In the genomic region with DNA sequence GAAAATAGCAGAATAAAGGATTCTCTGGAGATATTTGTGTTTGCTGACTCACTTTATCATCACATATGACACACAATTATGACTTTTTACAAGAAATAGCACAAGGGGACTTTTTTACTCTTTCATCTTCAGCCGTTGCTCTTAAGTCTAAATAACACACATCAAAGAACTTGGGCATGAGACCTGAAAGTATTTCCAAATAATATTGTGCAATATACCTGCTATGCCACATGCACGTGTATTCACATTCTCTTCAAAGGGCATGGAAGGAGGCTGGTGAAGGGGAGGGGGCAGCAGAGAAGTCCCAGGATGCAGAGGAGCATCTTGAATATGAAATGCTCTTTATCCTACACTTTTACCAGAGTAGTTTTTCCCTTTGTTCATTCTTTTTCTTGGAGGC, we compare ENCODE assay signal across 38 cellular contexts. TPM values are rescaled to one million over a fixed set of nuclear protein-coding genes. Genes with fewer than 3 reads are reported as not detected.
"Had no signal": no experiment of that assay in that cellular context is flagged by ENCODE, and none has a peak within 500 bp of the region (broad histone marks: within the 10 kb centered on the region; RNA-seq: fewer than 3 reads in every experiment).

No MANE protein-coding gene starts in this region.

- DNase-seq: activated B cell treated with CpG ODN at 0.5 μM for 24 hours; activated CD4-positive, alpha-beta memory T cell treated with anti-CD3 and anti-CD28 coated beads for 36 hours; activated CD4-positive, alpha-beta T cell treated with anti-CD3 and anti-CD28 coated beads for 4 hours; activated CD4-positive, alpha-beta T cell treated with anti-CD3 and anti-CD28 coated beads, Interleukin-2, amount 10 ng/mL, durations not matched to agents 24 days and 14 days; activated CD4-positive, alpha-beta T cell treated with anti-CD3 and anti-CD28 coated beads, Interleukin-2, amount 50 U/mL, for 1 hour; activated CD4-positive, alpha-beta T cell treated with anti-CD3 and anti-CD28 coated beads, Interleukin-2, amount 50 U/mL, for 4 hours; activated CD4-positive, CD25-positive, alpha-beta regulatory T cell treated with anti-CD3 and anti-CD28 coated beads, Interleukin-2, amount 50 U/mL, for 72 hours; activated CD8-positive, alpha-beta memory T cell treated with anti-CD3 and anti-CD28 coated beads, Interleukin-2, amount 50 U/mL, for 4 hours; activated CD8-positive, alpha-beta T cell treated with anti-CD3 and anti-CD28 coated beads for 36 hours; activated effector memory CD4-positive, alpha-beta T cell treated with anti-CD3 and anti-CD28 coated beads, Interleukin-2, amount 50 U/mL, for 16 hours; activated gamma-delta T cell treated with Interleukin-2 at 50 U/mL for 16 hours; activated naive CD4-positive, alpha-beta T cell; activated naive CD4-positive, alpha-beta T cell treated with anti-CD3 and anti-CD28 coated beads for 36 hours; activated naive CD4-positive, alpha-beta T cell treated with anti-CD3 and anti-CD28 coated beads, Interleukin-2, amount 50 U/mL, for 16 hours; activated naive CD8-positive, alpha-beta T cell treated with anti-CD3 and anti-CD28 coated beads for 36 hours; activated T-cell treated with anti-CD3 and anti-CD28 coated beads for 4 hours; activated T-cell treated with anti-CD3 and anti-CD28 coated beads, Interleukin-2, amount 50 U/mL, for 1 hour; activated T-cell treated with anti-CD3 and anti-CD28 coated beads, Interleukin-2, amount 50 U/mL, for 4 hours; activated T-cell treated with anti-CD3 and anti-CD28 coated beads, Interleukin-2, amount 50 U/mL, for 72 hours; adrenal gland; amygdala; anterior cingulate cortex; body of pancreas; brain microvascular endothelial cell; central memory CD4-positive, alpha-beta T cell; T-helper 2 cell; T-helper 9 cell had no signal

- H3K36me3 Mint-ChIP-seq: activated CD4-positive, alpha-beta memory T cell treated with anti-CD3 and anti-CD28 coated beads for 36 hours; activated naive CD4-positive, alpha-beta T cell treated with anti-CD3 and anti-CD28 coated beads, Interleukin-2, amount 50 U/mL, for 72 hours; activated naive CD8-positive, alpha-beta T cell treated with anti-CD3 and anti-CD28 coated beads for 36 hours had no signal

- H3K4me3 Mint-ChIP-seq: activated B cell treated with CpG ODN at 0.5 μM for 24 hours; activated CD4-positive, alpha-beta memory T cell treated with anti-CD3 and anti-CD28 coated beads for 36 hours; activated CD4-positive, alpha-beta T cell treated with anti-CD3 and anti-CD28 coated beads, Interleukin-2, amount 10 ng/mL, durations not matched to agents 24 days and 14 days; activated CD8-positive, alpha-beta T cell treated with anti-CD3 and anti-CD28 coated beads for 36 hours; activated naive CD4-positive, alpha-beta T cell treated with anti-CD3 and anti-CD28 coated beads for 36 hours; activated naive CD8-positive, alpha-beta T cell treated with anti-CD3 and anti-CD28 coated beads for 36 hours; activated T-cell treated with anti-CD3 and anti-CD28 coated beads, Interleukin-2, amount 50 U/mL, for 4 hours; activated T-cell treated with anti-CD3 and anti-CD28 coated beads, Interleukin-2, amount 50 U/mL, for 72 hours; activated T-helper 1 cell treated with anti-CD3 and anti-CD28 coated beads, Interleukin-12 subunit alpha, Interleukin-12 subunit beta, Interleukin-2, Interleukin-4 antibody, amounts not matched to agents 30 ng/mL and 10 ng/mL and 1 ng/mL, durations not matched to agents 14 hours and 24 hours and 36 hours; activated T-helper 17 cell treated with anti-CD3 and anti-CD28 coated beads, Interleukin-2, amount 50 U/mL, for 72 hours; T-helper 1 cell treated with Interleukin-12 subunit alpha and Interleukin-12 subunit beta and Interleukin-4 antibody, amounts not matched to agents 30 μg/mL and 1 μg/mL, for 36 hours; T-helper 2 cell treated with Interferon-gamma antibody and Interleukin-4, amounts not matched to agents 5 μg/mL and 100 μg/mL, for 36 hours had no signal

- H3K27ac ChIP-seq: adrenal gland, body of pancreas, brain microvascular endothelial cell, breast epithelium, VCaP had no signal

- H3K4me1 Mint-ChIP-seq: activated CD4-positive, alpha-beta T cell treated with anti-CD3 and anti-CD28 coated beads, Interleukin-2, amount 10 ng/mL, durations not matched to agents 24 days and 14 days; activated naive CD8-positive, alpha-beta T cell treated with anti-CD3 and anti-CD28 coated beads for 36 hours; activated T-helper 17 cell treated with anti-CD3 and anti-CD28 coated beads, Interleukin-2, amount 50 U/mL, for 72 hours had no signal

- H3K9me3 Mint-ChIP-seq: activated B cell treated with CpG ODN at 0.5 μM for 24 hours; activated CD4-positive, alpha-beta memory T cell treated with anti-CD3 and anti-CD28 coated beads for 36 hours; activated CD4-positive, alpha-beta T cell treated with anti-CD3 and anti-CD28 coated beads, Interleukin-2, amount 10 ng/mL, durations not matched to agents 24 days and 14 days; activated CD8-positive, alpha-beta T cell treated with anti-CD3 and anti-CD28 coated beads for 36 hours; activated naive CD4-positive, alpha-beta T cell treated with anti-CD3 and anti-CD28 coated beads for 36 hours; activated naive CD4-positive, alpha-beta T cell treated with anti-CD3 and anti-CD28 coated beads, Interleukin-2, amount 50 U/mL, for 72 hours; activated naive CD8-positive, alpha-beta T cell treated with anti-CD3 and anti-CD28 coated beads for 36 hours; activated T-cell treated with anti-CD3 and anti-CD28 coated beads, Interleukin-2, amount 50 U/mL, for 4 hours; activated T-cell treated with anti-CD3 and anti-CD28 coated beads, Interleukin-2, amount 50 U/mL, for 72 hours; activated T-helper 1 cell treated with anti-CD3 and anti-CD28 coated beads, Interleukin-12 subunit alpha, Interleukin-12 subunit beta, Interleukin-2, Interleukin-4 antibody, amounts not matched to agents 30 ng/mL and 10 ng/mL and 1 ng/mL, durations not matched to agents 14 hours and 24 hours and 36 hours; activated T-helper 17 cell treated with anti-CD3 and anti-CD28 coated beads, Interleukin-2, amount 50 U/mL, for 72 hours; T-helper 1 cell treated with Interleukin-12 subunit alpha and Interleukin-12 subunit beta and Interleukin-4 antibody, amounts not matched to agents 30 μg/mL and 1 μg/mL, for 36 hours; T-helper 2 cell treated with Interferon-gamma antibody and Interleukin-4, amounts not matched to agents 5 μg/mL and 100 μg/mL, for 36 hours had no signal

- H3K4me3 ChIP-seq: adrenal gland, body of pancreas, breast epithelium had no signal

- H3K9me3 ChIP-seq: adrenal gland, body of pancreas, breast epithelium had no signal

- ATAC-seq: activated CD8-positive, alpha-beta T cell treated with anti-CD3 and anti-CD28 coated beads for 36 hours; activated naive CD4-positive, alpha-beta T cell treated with anti-CD3 and anti-CD28 coated beads, Interleukin-2, amount 50 U/mL, for 72 hours; activated T-cell treated with anti-CD3 and anti-CD28 coated beads, Interleukin-2, amount 50 U/mL, for 4 hours; activated T-cell treated with anti-CD3 and anti-CD28 coated beads, Interleukin-2, amount 50 U/mL, for 72 hours; activated T-helper 17 cell treated with anti-CD3 and anti-CD28 coated beads, Interleukin-2, amount 50 U/mL, for 72 hours; body of pancreas had no signal

- H3K27ac Mint-ChIP-seq: activated B cell treated with CpG ODN at 0.5 μM for 24 hours; activated CD4-positive, alpha-beta memory T cell treated with anti-CD3 and anti-CD28 coated beads for 36 hours; activated CD4-positive, alpha-beta T cell treated with anti-CD3 and anti-CD28 coated beads, Interleukin-2, amount 10 ng/mL, durations not matched to agents 24 days and 14 days; activated CD8-positive, alpha-beta T cell treated with anti-CD3 and anti-CD28 coated beads for 36 hours; activated naive CD4-positive, alpha-beta T cell treated with anti-CD3 and anti-CD28 coated beads for 36 hours; activated naive CD4-positive, alpha-beta T cell treated with anti-CD3 and anti-CD28 coated beads, Interleukin-2, amount 50 U/mL, for 72 hours; activated naive CD8-positive, alpha-beta T cell treated with anti-CD3 and anti-CD28 coated beads for 36 hours; activated T-cell treated with anti-CD3 and anti-CD28 coated beads, Interleukin-2, amount 50 U/mL, for 72 hours; activated T-helper 1 cell treated with anti-CD3 and anti-CD28 coated beads, Interleukin-12 subunit alpha, Interleukin-12 subunit beta, Interleukin-2, Interleukin-4 antibody, amounts not matched to agents 30 ng/mL and 10 ng/mL and 1 ng/mL, durations not matched to agents 14 hours and 24 hours and 36 hours; activated T-helper 17 cell treated with anti-CD3 and anti-CD28 coated beads, Interleukin-2, amount 50 U/mL, for 72 hours; T-helper 1 cell treated with Interleukin-12 subunit alpha and Interleukin-12 subunit beta and Interleukin-4 antibody, amounts not matched to agents 30 μg/mL and 1 μg/mL, for 36 hours; T-helper 2 cell treated with Interferon-gamma antibody and Interleukin-4, amounts not matched to agents 5 μg/mL and 100 μg/mL, for 36 hours had no signal

- FAIRE-seq: astrocyte, TTC549 had no signal

- H3K36me3 ChIP-seq: adrenal gland, brain microvascular endothelial cell, breast epithelium had no signal

- H3K4me1 ChIP-seq: adrenal gland had no signal

RNA-seq across cellular contexts. Expression of gene ADARB2, which starts 4.1 kb away (rescaled TPM):
- total RNA-seq: activated CD4-positive, alpha-beta T cell treated with anti-CD3 and anti-CD28 coated beads, Interleukin-2, amount 10 ng/mL, durations not matched to agents 24 days and 14 days; activated CD8-positive, alpha-beta memory T cell treated with anti-CD3 and anti-CD28 coated beads for 36 hours; activated naive CD8-positive, alpha-beta T cell treated with anti-CD3 and anti-CD28 coated beads for 36 hours; activated T-helper 17 cell treated with anti-CD3 and anti-CD28 coated beads, Interleukin-2, amount 50 U/mL, for 72 hours; cardiac septum had no signal
